Comparison of ENCODE assay signal across 9 cellular contexts in the genomic region with DNA sequence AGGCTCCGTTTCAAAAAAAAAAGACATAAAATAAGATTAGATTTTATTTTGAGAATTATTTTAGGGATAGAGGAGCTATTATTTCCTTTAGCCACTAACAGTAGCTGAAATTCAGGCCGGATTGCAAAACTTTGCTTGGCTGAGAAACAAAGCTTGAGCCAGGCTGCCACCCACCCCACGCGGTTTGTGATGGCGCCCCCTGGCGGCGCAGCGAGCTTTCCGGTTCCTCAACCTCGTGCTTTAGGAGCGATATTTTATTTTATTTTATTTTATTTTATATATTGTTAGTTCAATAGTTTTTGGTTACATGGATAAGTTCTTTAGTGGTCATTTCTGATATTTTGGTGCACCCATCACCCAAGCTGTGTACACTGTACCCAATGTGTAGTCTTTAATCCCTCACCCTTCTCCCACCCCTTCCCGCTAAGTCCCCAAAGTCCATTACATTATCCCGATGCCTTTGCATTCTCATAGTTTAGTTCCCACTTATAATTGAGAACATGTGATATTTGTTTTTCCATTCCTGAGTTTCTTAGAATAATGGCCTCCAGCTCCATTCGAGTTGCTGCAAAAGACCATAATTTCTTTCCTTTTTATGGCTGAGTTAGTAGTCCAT. TPM values are rescaled to one million over a fixed set of nuclear protein-coding genes. Genes with fewer than 3 reads are reported as not detected.
A peak's percentile ranks its signal among the peaks of the same experiment; 100 is the strongest.
DNase-seq lines count a peak whose midpoint lies in the region; ATAC-seq and TF ChIP-seq lines count a peak whose summit lies in the region.
"Had no signal": no experiment of that assay in that cellular context is flagged by ENCODE, and none has a peak within 500 bp of the region (broad histone marks: within the 10 kb centered on the region; RNA-seq: fewer than 3 reads in every experiment).

No MANE protein-coding gene starts in this region.

- DNase-seq in CD4-positive, alpha-beta memory T cell = peak in 3 of 5 donors; percentile 14 to 16 (median 15)
- DNase-seq in NCI-H69 (lab: John Stamatoyannopoulos, UW) = peak; percentile 32
- DNase-seq in activated naive CD4-positive, alpha-beta T cell treated with anti-CD3 and anti-CD28 coated beads, Interleukin-2, amount 10 ng/mL, durations not matched to agents 7 days and 5 days = peak; percentile 60
- DNase-seq in neural progenitor cell (ENCODE audit: low spot score) = no peak
- DNase-seq in NCI-H2171 treated with DMSO at 0.1 percent for 48 hours (lab: John Stamatoyannopoulos, UW) = no peak
- no peak for DNase-seq in nucleus accumbens (lab: John Stamatoyannopoulos, UW)
- no peak for DNase-seq in vagina (ENCODE audit: extremely low spot score in 2 of 2)

- TF ChIP-seq CTCF in neural progenitor cell (IDR thresholded peaks at IDR 0.05) (peak; percentile 27), vagina (IDR thresholded peaks at IDR 0.05) (no peak)

- H3K36me3 ChIP-seq in CD4-positive, alpha-beta memory T cell (ENCODE audit: insufficient read depth, low read length) = no peaks in the 10 kb centered on the region
- H3K36me3 ChIP-seq in neural progenitor cell = no peaks in the 10 kb centered on the region
- H3K36me3 ChIP-seq in vagina = no peaks in the 10 kb centered on the region
- H3K36me3 ChIP-seq: adrenal gland had no signal

- H3K27ac ChIP-seq in CD4-positive, alpha-beta memory T cell (ENCODE audit: low read depth, low read length) = no peak overlapping the region
- H3K27ac ChIP-seq in neural progenitor cell (no peak overlapping the region), vagina (no peak overlapping the region)
- H3K27ac ChIP-seq: adrenal gland had no signal

- no peak for ATAC-seq in GM18907 (IDR thresholded peaks at IDR 0.05; ENCODE audit: unreplicated experiment)

- H3K9me3 Mint-ChIP-seq in CD4-positive, alpha-beta memory T cell = no peaks in the 10 kb centered on the region
- H3K9me3 Mint-ChIP-seq in activated naive CD4-positive, alpha-beta T cell treated with anti-CD3 and anti-CD28 coated beads, Interleukin-2, amount 10 ng/mL, durations not matched to agents 7 days and 5 days = no peaks in the 10 kb centered on the region
- H3K9me3 Mint-ChIP-seq in neural progenitor cell = peaks cover 2% of the 10 kb centered on the region

- POLR2A ChIA-PET in CD4-positive, alpha-beta memory T cell (lab: Charles Lee; ENCODE audit: partially characterized antibody) = no interaction called here

- no peaks in the 10 kb centered on the region for H3K79me2 ChIP-seq in neural progenitor cell (ENCODE audit: low read depth)

- intact Hi-C loops in CD4-positive, alpha-beta memory T cell (cut with micrococcal nuclease) = no loop called here
- intact Hi-C loops in vagina (cut with DNase I) = no loop called here

- H3K9me3 ChIP-seq in CD4-positive, alpha-beta memory T cell (ENCODE audit: control insufficient read depth in 1 of 2, low read length in 2 of 2) = no peaks in the 10 kb centered on the region
- H3K9me3 ChIP-seq in neural progenitor cell (ENCODE audit: low read depth) (peaks cover 9% of the 10 kb centered on the region), vagina (no peaks in the 10 kb centered on the region)
- H3K9me3 ChIP-seq: adrenal gland had no signal

- H3K27me3 Mint-ChIP-seq in CD4-positive, alpha-beta memory T cell = peaks cover 15 to 28% of the 10 kb centered on the region in 2 donors
- peaks cover 37% of the 10 kb centered on the region for H3K27me3 Mint-ChIP-seq in activated naive CD4-positive, alpha-beta T cell treated with anti-CD3 and anti-CD28 coated beads, Interleukin-2, amount 10 ng/mL, durations not matched to agents 7 days and 5 days
- H3K27me3 Mint-ChIP-seq in neural progenitor cell (ENCODE audit: insufficient read depth, low read depth) = peaks cover 4% of the 10 kb centered on the region

- H3K36me3 Mint-ChIP-seq in CD4-positive, alpha-beta memory T cell = no peaks in the 10 kb centered on the region
- H3K36me3 Mint-ChIP-seq in activated naive CD4-positive, alpha-beta T cell treated with anti-CD3 and anti-CD28 coated beads, Interleukin-2, amount 10 ng/mL, durations not matched to agents 7 days and 5 days = no peaks in the 10 kb centered on the region
- H3K36me3 Mint-ChIP-seq in neural progenitor cell = no peaks in the 10 kb centered on the region

- peak overlapping the region in 1 of 7 donors; percentile 12 for H3K27ac Mint-ChIP-seq in CD4-positive, alpha-beta memory T cell
- no peak overlapping the region for H3K27ac Mint-ChIP-seq in activated naive CD4-positive, alpha-beta T cell treated with anti-CD3 and anti-CD28 coated beads, Interleukin-2, amount 10 ng/mL, durations not matched to agents 7 days and 5 days
- H3K27ac Mint-ChIP-seq in neural progenitor cell = no peak overlapping the region

- no peaks in the 10 kb centered on the region for H3K27me3 ChIP-seq in CD4-positive, alpha-beta memory T cell (ENCODE audit: insufficient read depth, low read length)
- no peaks in the 10 kb centered on the region for H3K27me3 ChIP-seq in neural progenitor cell
- no peaks in the 10 kb centered on the region for H3K27me3 ChIP-seq in vagina

- no peak overlapping the region for H3K4me2 ChIP-seq in neural progenitor cell

- no peak overlapping the region for H3K9ac ChIP-seq in neural progenitor cell

- H3K4me3 ChIP-seq in CD4-positive, alpha-beta memory T cell (ENCODE audit: low read length in 2 of 2) = no peak overlapping the region
- H3K4me3 ChIP-seq in neural progenitor cell = no peak overlapping the region
- no peak overlapping the region for H3K4me3 ChIP-seq in vagina
- H3K4me3 ChIP-seq: adrenal gland had no signal

- no peaks in the 10 kb centered on the region for H4K20me1 ChIP-seq in neural progenitor cell (ENCODE audit: low read depth)

- no peaks in the 10 kb centered on the region for H3K4me1 ChIP-seq in CD4-positive, alpha-beta memory T cell (ENCODE audit: insufficient read depth, low read length)
- no peaks in the 10 kb centered on the region for H3K4me1 ChIP-seq in neural progenitor cell
- H3K4me1 ChIP-seq in vagina = no peaks in the 10 kb centered on the region
- H3K4me1 ChIP-seq: adrenal gland had no signal

- H2AFZ ChIP-seq in neural progenitor cell (replicated peaks) = no peak overlapping the region

- no peaks in the 10 kb centered on the region for H3F3A ChIP-seq in neural progenitor cell (ENCODE audit: low read depth)

- TF ChIP-seq POLR2A in vagina (IDR thresholded peaks at IDR 0.05) = no peak

- CTCF ChIA-PET in CD4-positive, alpha-beta memory T cell (lab: Charles Lee; ENCODE audit: partially characterized antibody) = interaction anchor here (0.7 to 2.0 kb wide), 7 partner anchors 10 to 107 kb away, joined by 3 to 8 read pairs (median 3); no protein-coding TSS in a partner anchor
- CTCF ChIA-PET in activated naive CD4-positive, alpha-beta T cell treated with anti-CD3 and anti-CD28 coated beads, Interleukin-2, amount 10 ng/mL, durations not matched to agents 7 days and 5 days (lab: Charles Lee) = interaction anchor here (0.6 to 2.0 kb wide), 16 partner anchors 8 to 1094 kb away, joined by 3 to 14 read pairs (median 4); no protein-coding TSS in a partner anchor

- H3K4me3 Mint-ChIP-seq in CD4-positive, alpha-beta memory T cell = no peak overlapping the region
- H3K4me3 Mint-ChIP-seq in activated naive CD4-positive, alpha-beta T cell treated with anti-CD3 and anti-CD28 coated beads, Interleukin-2, amount 10 ng/mL, durations not matched to agents 7 days and 5 days = no peak overlapping the region
- no peak overlapping the region for H3K4me3 Mint-ChIP-seq in neural progenitor cell

- H3K4me1 Mint-ChIP-seq in CD4-positive, alpha-beta memory T cell = peaks cover 3 to 4% (median 4%) of the 10 kb centered on the region in 4 donors
- no peaks in the 10 kb centered on the region for H3K4me1 Mint-ChIP-seq in activated naive CD4-positive, alpha-beta T cell treated with anti-CD3 and anti-CD28 coated beads, Interleukin-2, amount 10 ng/mL, durations not matched to agents 7 days and 5 days
- H3K4me1 Mint-ChIP-seq in neural progenitor cell = no peaks in the 10 kb centered on the region

RNA-seq across cellular contexts. Expression of a gene that starts 19.8 kb away (rescaled TPM):
- total RNA-seq in CD4-positive, alpha-beta memory T cell = under 1 TPM; 0.28 to 0.64 TPM
- polyA plus RNA-seq in CD4-positive, alpha-beta memory T cell = not detected
- total RNA-seq in neural progenitor cell (ENCODE audit: low replicate concordance) (not detected in 2 replicates), vagina (not detected)

RNA-seq across cellular contexts. Expression of a gene that starts 41.4 kb away (rescaled TPM):
- not detected for total RNA-seq in CD4-positive, alpha-beta memory T cell
- polyA plus RNA-seq in CD4-positive, alpha-beta memory T cell = not detected
- not detected in 2 replicates for total RNA-seq in neural progenitor cell (ENCODE audit: low replicate concordance)
- 3.4 TPM for total RNA-seq in vagina

Comparison
In these comparisons a context has a peak if more than half of its experiments do, and no peak if none do; other contexts are left out.
1. DNase-seq: peak in CD4-positive, alpha-beta memory T cell (3 of 5), NCI-H69 (single experiment) and activated naive CD4-positive, alpha-beta T cell treated with anti-CD3 and anti-CD28 coated beads, Interleukin-2, amount 10 ng/mL, durations not matched to agents 7 days and 5 days (single experiment); none in neural progenitor cell (single experiment), NCI-H2171 treated with DMSO at 0.1 percent for 48 hours (single experiment), nucleus accumbens (0 of 56) and vagina (0 of 2).